ENCODE assay signal across 1 cellular context in genomic region chr1:211372463-211372862, GRCh38.
TF ChIP-seq lines count a peak whose summit lies in the region.

No MANE protein-coding gene starts in this region.

TF ChIP-seq in K562, 482 proteins besides CTCF, POLR2A, EP300 and RAD21 (continued from another document):
- peak; percentile 70; the same call in 1 of the 2 replicates for TF ChIP-seq ZEB2 (IDR thresholded peaks at IDR 0.05)
- TF ChIP-seq TCF7L2 (IDR thresholded peaks at IDR 0.05; ENCODE audit: low read depth, low read length), result no peak
- TF ChIP-seq THRA (IDR thresholded peaks at IDR 0.05), result peak; percentile 95
- TF ChIP-seq CBFA2T2 (conservative IDR thresholded peaks at IDR 0.05), result peak; percentile 75
- 0 out of 2 replicates have a peak, but pooled peaks have one; percentile 22 for TF ChIP-seq ZBTB40 (IDR thresholded peaks at IDR 0.05)
- no peak for TF ChIP-seq ZBTB40 (CRISPR knock-in tag; IDR thresholded peaks at IDR 0.05)
- peak; percentile 72; the same call in 1 of the 2 replicates for TF ChIP-seq HMBOX1 (IDR thresholded peaks at IDR 0.05)
- TF ChIP-seq ZNF274 (IDR thresholded peaks at IDR 0.05; ENCODE audit: borderline replicate concordance, low read depth, low read length), result no peak
- TF ChIP-seq PML (IDR thresholded peaks at IDR 0.05; ENCODE audit: low read length), result 0 out of 2 replicates have a peak, but pooled peaks have one; percentile 49
- 0 out of 2 replicates have a peak, but pooled peaks have one; percentile 8 for TF ChIP-seq KLF1 (tag; IDR thresholded peaks at IDR 0.05)
- no peak for TF ChIP-seq FOXA1 (IDR thresholded peaks at IDR 0.05; ENCODE audit: borderline replicate concordance)
- peak; percentile 49; the same call in 1 of the 2 replicates for TF ChIP-seq HDAC2 (IDR thresholded peaks at IDR 0.05)
- no peak for TF ChIP-seq ZNF740 (CRISPR knock-in tag; IDR thresholded peaks at IDR 0.05)
- TF ChIP-seq ZNF740 (tag; IDR thresholded peaks at IDR 0.05), result no peak
